Comparison of ENCODE assay signal across 10 cellular contexts in the genomic region with DNA sequence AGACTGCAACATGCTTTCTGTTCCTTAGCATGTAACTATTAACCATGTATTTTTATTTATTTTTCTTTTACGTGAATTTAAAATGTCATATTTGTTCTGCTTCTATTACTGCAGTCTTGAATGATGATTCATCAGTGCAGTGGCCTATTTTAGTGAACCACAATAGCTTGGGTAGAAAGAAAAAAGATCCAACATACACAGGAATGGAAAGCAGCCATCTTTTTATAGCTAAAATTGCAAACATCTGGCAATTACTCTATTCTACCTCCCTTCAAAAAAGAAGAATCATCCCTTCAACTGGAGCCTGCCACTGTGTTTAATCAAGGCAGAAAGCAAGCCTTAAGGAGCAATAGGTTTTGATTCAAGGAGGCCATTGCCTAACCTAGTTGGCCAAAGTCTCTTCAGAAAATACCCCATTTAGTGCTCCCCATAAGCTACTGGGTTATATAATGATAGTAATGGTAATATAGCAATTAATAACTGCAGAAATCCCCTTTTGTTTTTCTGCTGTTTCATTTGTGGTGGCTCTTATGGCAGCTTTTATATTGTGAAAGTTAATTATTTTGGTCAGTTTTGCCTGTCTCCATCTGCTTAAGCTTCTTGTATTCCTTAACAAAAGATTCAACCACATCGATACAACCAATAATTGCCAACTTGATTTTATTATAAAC.
A peak's percentile ranks its signal among the peaks of the same experiment; 100 is the strongest.
DNase-seq lines count a peak whose midpoint lies in the region; ATAC-seq and TF ChIP-seq lines count a peak whose summit lies in the region.
"Had no signal": no experiment of that assay in that cellular context is flagged by ENCODE, and none has a peak within 500 bp of the region (broad histone marks: within the 10 kb centered on the region; RNA-seq: fewer than 3 reads in every experiment).

No MANE protein-coding gene starts in this region.

- no peak overlapping the region for H3K4me2 ChIP-seq in mesendoderm (ENCODE audit: low read length)
- H3K4me2 ChIP-seq: KMS-11 had no signal

- ATAC-seq in GM18858 (IDR thresholded peaks at IDR 0.05; ENCODE audit: unreplicated experiment) (peak; percentile 11), HG02973 (IDR thresholded peaks at IDR 0.05; ENCODE audit: unreplicated experiment) (peak; percentile 41)

- H3K27me3 ChIP-seq in mesendoderm (ENCODE audit: insufficient read depth, low read length, poor library complexity), result no peaks in the 10 kb centered on the region

- H3K4me3 ChIP-seq in astrocyte of the cerebellum (ENCODE audit: low read depth, low read length), result no peak overlapping the region
- no peak overlapping the region for H3K4me3 ChIP-seq in mesendoderm (ENCODE audit: low read length)

- H3K27ac Mint-ChIP-seq in mesothelial cell of epicardium, result no peak overlapping the region

- H3K4me1 ChIP-seq in mesendoderm (ENCODE audit: control insufficient read depth, low read depth, low read length), result no peaks in the 10 kb centered on the region

- no peak overlapping the region for H3K23ac ChIP-seq in mesendoderm (ENCODE audit: low read length)

- in situ Hi-C loops in astrocyte of the cerebellum (cut with HindIII; ENCODE audit: low sequenced_read_pairs), result no loop called here

- no peak overlapping the region for H2AK5ac ChIP-seq in mesendoderm (ENCODE audit: low read length)

- no peak overlapping the region for H3K56ac ChIP-seq in mesendoderm (ENCODE audit: low read length)

- H3K4me1 Mint-ChIP-seq in mesothelial cell of epicardium, result no peaks in the 10 kb centered on the region

- H2BK15ac ChIP-seq in mesendoderm (replicated peaks; ENCODE audit: low read depth), result no peak overlapping the region

- no peak overlapping the region for H4K5ac ChIP-seq in mesendoderm (ENCODE audit: low read length)

- no peak overlapping the region for H2BK5ac ChIP-seq in mesendoderm (ENCODE audit: low read length)

- H3K4ac ChIP-seq in mesendoderm (ENCODE audit: low read depth, low read length), result no peak overlapping the region

- H3K9me3 Mint-ChIP-seq in mesothelial cell of epicardium, result peaks cover 56% of the 10 kb centered on the region

- no peaks in the 10 kb centered on the region for H3K27me3 Mint-ChIP-seq in mesothelial cell of epicardium (ENCODE audit: low read depth)

- TF ChIP-seq CTCF in astrocyte of the cerebellum (IDR thresholded peaks at IDR 0.05; ENCODE audit: low read depth, low read length, missing control alignments) (no peak), mesothelial cell of epicardium (IDR thresholded peaks at IDR 0.05; ENCODE audit: unreplicated experiment) (no peak), GM20000 (IDR thresholded peaks at IDR 0.05; ENCODE audit: extremely low read depth, missing control alignments) (no peak)

- H3K9ac ChIP-seq in mesendoderm (ENCODE audit: low read length), result no peak overlapping the region
- H3K9ac ChIP-seq: KMS-11 had no signal

- no peak overlapping the region for H3K4me3 Mint-ChIP-seq in mesothelial cell of epicardium

- H4K8ac ChIP-seq in mesendoderm (ENCODE audit: low read depth, low read length), result no peak overlapping the region

- H3K36me3 Mint-ChIP-seq in mesothelial cell of epicardium, result peaks cover 49% of the 10 kb centered on the region

- H3K18ac ChIP-seq in mesendoderm (ENCODE audit: low read length), result no peak overlapping the region

- H3K27ac ChIP-seq in mesendoderm (ENCODE audit: low read depth, low read length), result no peak overlapping the region
- H3K27ac ChIP-seq: epithelial cell of prostate, KMS-11 had no signal

- WGBS in mesendoderm (ENCODE audit: extremely low coverage, insufficient coverage, low lambda C conversion rate), result no CpG with 5 or more reads among the region's 2 CpGs

- DNase-seq in astrocyte of the cerebellum (ENCODE audit: low read depth) (peak; percentile 87), renal cortical epithelial cell (ENCODE audit: low read depth) (peak; percentile 77), mesendoderm (no peak), NCI-H1930 (lab: John Stamatoyannopoulos, UW) (no peak), mesothelial cell of epicardium (ENCODE audit: low spot score in 2 of 2, unreplicated experiment in 2 of 2) (no peak), GM20000 (ENCODE audit: low spot score) (no peak)

- H3K36me3 ChIP-seq in mesendoderm (ENCODE audit: control insufficient read depth, insufficient read depth, low read length), result no peaks in the 10 kb centered on the region

- H2BK120ac ChIP-seq in mesendoderm (ENCODE audit: low read depth, low read length), result no peak overlapping the region

- no peaks in the 10 kb centered on the region for H3K79me1 ChIP-seq in mesendoderm (ENCODE audit: low read length)

- no peaks in the 10 kb centered on the region for H3K79me2 ChIP-seq in mesendoderm (ENCODE audit: control insufficient read depth, insufficient read depth, low read length)

Comparison
In these comparisons a context has a peak if more than half of its experiments do, and no peak if none do; other contexts are left out.
1. DNase-seq: peak in astrocyte of the cerebellum (single experiment) and renal cortical epithelial cell (single experiment); none in mesendoderm (single experiment), NCI-H1930 (0 of 2), mesothelial cell of epicardium (0 of 2) and GM20000 (single experiment).